ENCODE assay signal across 8 cellular contexts in genomic region chr1:159008744-159009188, GRCh38. TPM values are rescaled to one million over a fixed set of nuclear protein-coding genes. Genes with fewer than 3 reads are reported as not detected.
DNase-seq lines count a peak whose midpoint lies in the region; ATAC-seq and TF ChIP-seq lines count a peak whose summit lies in the region.

No MANE protein-coding gene starts in this region.

- H3K4me1 ChIP-seq in CD8-positive, alpha-beta memory T cell (ENCODE audit: insufficient read depth, low read length): peaks cover 16% of the 10 kb centered on the region
- peaks cover 60% of the 10 kb centered on the region for H3K4me1 ChIP-seq in left ventricle myocardium inferior

- H3K4me1 Mint-ChIP-seq in CD8-positive, alpha-beta memory T cell: peaks cover 42 to 61% (median 55%) of the 10 kb centered on the region in 3 donors
- H3K4me1 Mint-ChIP-seq in activated CD8-positive, alpha-beta memory T cell treated with anti-CD3 and anti-CD28 coated beads, Interleukin-2, amount 10 ng/mL, durations not matched to agents 7 days and 5 days: peaks cover 36% of the 10 kb centered on the region

- intact Hi-C loops in left ventricle myocardium inferior (cut with micrococcal nuclease): no loop called here

- POLR2A ChIA-PET in CD8-positive, alpha-beta memory T cell (lab: Charles Lee): interaction anchor here (0.6 to 1.7 kb wide), 4 partner anchors 10 to 79 kb away, joined by 4 to 5 read pairs (median 4); partner anchors contain the start of gene AIM2

- CTCF ChIA-PET in CD8-positive, alpha-beta memory T cell (lab: Charles Lee): interaction anchor here (0.7 to 2.0 kb wide), 3 partner anchors 9 to 63 kb away, joined by 3 to 6 read pairs (median 5); no protein-coding TSS in a partner anchor
- CTCF ChIA-PET in activated CD8-positive, alpha-beta memory T cell treated with anti-CD3 and anti-CD28 coated beads, Interleukin-2, amount 10 ng/mL, durations not matched to agents 7 days and 5 days (lab: Charles Lee): interaction anchor here (0.9 to 4.1 kb wide), 6 partner anchors 9 to 78 kb away, joined by 3 to 16 read pairs (median 6); partner anchors contain the start of genes AIM2 and PYHIN1

- no peak for TF ChIP-seq CTCF in left ventricle myocardium inferior (IDR thresholded peaks at IDR 0.05; ENCODE audit: borderline replicate concordance)

- no peaks in the 10 kb centered on the region for H3K36me3 ChIP-seq in CD8-positive, alpha-beta memory T cell (ENCODE audit: insufficient read depth, low read length)
- H3K36me3 ChIP-seq in left ventricle myocardium inferior: no peaks in the 10 kb centered on the region

- ATAC-seq in GM19468 (IDR thresholded peaks at IDR 0.05; ENCODE audit: extremely low read depth, unreplicated experiment) (peak; percentile 64), HG03571 (IDR thresholded peaks at IDR 0.05; ENCODE audit: unreplicated experiment) (peak; percentile 87)
- ATAC-seq in activated CD8-positive, alpha-beta memory T cell treated with anti-CD3 and anti-CD28 coated beads, Interleukin-2, amount 10 ng/mL, durations not matched to agents 7 days and 5 days: peak; percentile 70

- peak overlapping the region; percentile 87 for H3K4me3 ChIP-seq in CD8-positive, alpha-beta memory T cell (ENCODE audit: low read length)
- no peak overlapping the region for H3K4me3 ChIP-seq in left ventricle myocardium inferior

- no peaks in the 10 kb centered on the region for H3K27me3 Mint-ChIP-seq in CD8-positive, alpha-beta memory T cell
- H3K27me3 Mint-ChIP-seq in activated CD8-positive, alpha-beta memory T cell treated with anti-CD3 and anti-CD28 coated beads, Interleukin-2, amount 10 ng/mL, durations not matched to agents 7 days and 5 days: no peaks in the 10 kb centered on the region

- H3K27me3 ChIP-seq in CD8-positive, alpha-beta memory T cell (ENCODE audit: insufficient read depth, low read length, poor library complexity, severe bottlenecking): no peaks in the 10 kb centered on the region
- no peaks in the 10 kb centered on the region for H3K27me3 ChIP-seq in left ventricle myocardium inferior (ENCODE audit: low read depth)

- H3K9me3 ChIP-seq in CD8-positive, alpha-beta memory T cell (ENCODE audit: low read length): no peaks in the 10 kb centered on the region
- no peaks in the 10 kb centered on the region for H3K9me3 ChIP-seq in left ventricle myocardium inferior (replicated peaks)

- H3K4me3 Mint-ChIP-seq in CD8-positive, alpha-beta memory T cell: peak overlapping the region; percentile 92 to 97 (median 97)
- peak overlapping the region; percentile 90 for H3K4me3 Mint-ChIP-seq in activated CD8-positive, alpha-beta memory T cell treated with anti-CD3 and anti-CD28 coated beads, Interleukin-2, amount 10 ng/mL, durations not matched to agents 7 days and 5 days

- H3K27ac Mint-ChIP-seq in CD8-positive, alpha-beta memory T cell: peak overlapping the region; percentile 83 to 98 (median 92)
- peak overlapping the region; percentile 98 for H3K27ac Mint-ChIP-seq in activated CD8-positive, alpha-beta memory T cell treated with anti-CD3 and anti-CD28 coated beads, Interleukin-2, amount 10 ng/mL, durations not matched to agents 7 days and 5 days

- H3K27ac ChIP-seq in CD8-positive, alpha-beta memory T cell (ENCODE audit: low read depth, low read length): peak overlapping the region; percentile 46
- peak overlapping the region; percentile 88 for H3K27ac ChIP-seq in left ventricle myocardium inferior (replicated peaks)

- no peaks in the 10 kb centered on the region for H3K9me3 Mint-ChIP-seq in CD8-positive, alpha-beta memory T cell
- no peaks in the 10 kb centered on the region for H3K9me3 Mint-ChIP-seq in activated CD8-positive, alpha-beta memory T cell treated with anti-CD3 and anti-CD28 coated beads, Interleukin-2, amount 10 ng/mL, durations not matched to agents 7 days and 5 days (ENCODE audit: low read depth)

- DNase-seq in CD8-positive, alpha-beta memory T cell: peak; percentile 40 to 85 (median 47)
- DNase-seq in activated CD8-positive, alpha-beta memory T cell treated with anti-CD3 and anti-CD28 coated beads, Interleukin-2, amount 10 ng/mL, durations not matched to agents 7 days and 5 days: peak; percentile 92
- no peak for DNase-seq in left ventricle myocardium inferior
- DNase-seq in stimulated activated CD8-positive, alpha-beta memory T cell treated with anti-CD3 and anti-CD28 coated beads, Interleukin-7, amount 100 ng/mL, for 4 hours (ENCODE audit: low read depth in 2 of 2): peak; percentile 49 to 73
- DNase-seq in SK-N-DZ (ENCODE audit: low spot score): no peak
- DNase-seq in NCI-H2227 (lab: John Stamatoyannopoulos, UW; ENCODE audit: unreplicated experiment): no peak

- peaks cover 4 to 28% (median 5%) of the 10 kb centered on the region in 3 donors for H3K36me3 Mint-ChIP-seq in CD8-positive, alpha-beta memory T cell
- peaks cover 49% of the 10 kb centered on the region for H3K36me3 Mint-ChIP-seq in activated CD8-positive, alpha-beta memory T cell treated with anti-CD3 and anti-CD28 coated beads, Interleukin-2, amount 10 ng/mL, durations not matched to agents 7 days and 5 days

RNA-seq across cellular contexts. Expression of gene IFI16, which starts 0.9 kb away (rescaled TPM):
- total RNA-seq in CD8-positive, alpha-beta memory T cell: 100 to 1,000 TPM; 175 to 186 TPM
- 126 TPM for polyA plus RNA-seq in CD8-positive, alpha-beta memory T cell
- 100 to 1,000 TPM; 388 to 393 TPM for total RNA-seq in activated CD8-positive, alpha-beta memory T cell treated with anti-CD3 and anti-CD28 coated beads, Interleukin-2, amount 10 ng/mL, durations not matched to agents 7 days and 5 days
- 21.9 TPM for total RNA-seq in left ventricle myocardium inferior
- 0.30 and 0.88 TPM in 2 replicates for polyA plus RNA-seq in SK-N-DZ (2014; cell fraction: cytosol; rRNA removed)
- polyA plus RNA-seq in SK-N-DZ (2014; cell fraction: nucleus; rRNA removed): 0.91 and 1.1 TPM in 2 replicates

Comparison
In these comparisons a context has a peak if more than half of its experiments do, and no peak if none do; other contexts are left out.
1. DNase-seq: peak in CD8-positive, alpha-beta memory T cell (5 of 5), activated CD8-positive, alpha-beta memory T cell treated with anti-CD3 and anti-CD28 coated beads, Interleukin-2, amount 10 ng/mL, durations not matched to agents 7 days and 5 days (single experiment) and stimulated activated CD8-positive, alpha-beta memory T cell treated with anti-CD3 and anti-CD28 coated beads, Interleukin-7, amount 100 ng/mL, for 4 hours (2 of 2); none in left ventricle myocardium inferior (single experiment), SK-N-DZ (single experiment) and NCI-H2227 (single experiment).
2. Peak in every context shown above with its lines, with median percentiles within 50 percentile points of each other: ATAC-seq.